Comparison of ENCODE assay signal across 15 cellular contexts in the genomic region with DNA sequence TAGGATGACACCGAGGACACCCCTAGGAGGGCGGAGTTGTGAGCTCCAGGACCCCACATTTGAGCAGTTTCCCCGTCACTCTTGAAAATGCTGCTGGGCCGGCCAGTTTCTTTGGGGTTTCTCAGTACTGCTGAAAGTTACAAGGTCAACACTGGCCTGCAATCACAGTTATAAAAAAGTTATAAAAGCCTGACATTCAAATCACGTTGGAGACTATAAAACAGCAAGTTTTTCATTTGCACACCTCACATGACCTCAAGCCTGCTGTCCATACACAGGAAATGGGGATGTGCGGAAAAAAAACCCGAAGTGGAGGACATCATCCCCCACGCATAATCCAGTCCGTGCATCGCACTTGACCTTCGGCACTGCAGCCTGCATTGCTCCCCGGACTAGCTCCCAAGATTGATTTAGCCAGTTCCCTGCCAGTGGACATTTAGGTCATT. TPM values are rescaled to one million over a fixed set of nuclear protein-coding genes. Genes with fewer than 3 reads are reported as not detected.
DNase-seq lines count a peak whose midpoint lies in the region; ATAC-seq and TF ChIP-seq lines count a peak whose summit lies in the region.
"Had no signal": no experiment of that assay in that cellular context is flagged by ENCODE, and none has a peak within 500 bp of the region (broad histone marks: within the 10 kb centered on the region; RNA-seq: fewer than 3 reads in every experiment).

No MANE protein-coding gene starts in this region.

- H3K27ac ChIP-seq in Peyer's patch (peak overlapping the region in 3 of 4 donors; percentile 75 to 98 (median 95)), cingulate gyrus (ENCODE audit: low read depth, low read length) (peak overlapping the region; percentile 23), lower lobe of right lung (peak overlapping the region; percentile 60), substantia nigra (ENCODE audit: low read depth, low read length, poor library complexity, severe bottlenecking) (peak overlapping the region; percentile 82)
- H3K27ac ChIP-seq: esophagus muscularis mucosa had no signal

- peak overlapping the region in 2 of 4 donors; percentile 0 to 4 for H3K4me3 ChIP-seq in Peyer's patch
- no peak overlapping the region for H3K4me3 ChIP-seq in lower lobe of right lung
- H3K4me3 ChIP-seq: esophagus muscularis mucosa, left lung had no signal

- H3K4me1 ChIP-seq in Peyer's patch (peaks cover 0 to 87% (median 27%) of the 10 kb centered on the region in 4 donors), lower lobe of right lung (peaks cover 83% of the 10 kb centered on the region)

- H3K36me3 ChIP-seq in Peyer's patch (no peaks in the 10 kb centered on the region), lower lobe of right lung (no peaks in the 10 kb centered on the region)
- H3K36me3 ChIP-seq: esophagus muscularis mucosa, left lung had no signal

- intact Hi-C loops in lower lobe of right lung (cut with DNase I), result no loop called here

- H3K27me3 ChIP-seq in Peyer's patch (no peaks in the 10 kb centered on the region), lower lobe of right lung (ENCODE audit: low read depth) (no peaks in the 10 kb centered on the region)
- H3K27me3 ChIP-seq: esophagus muscularis mucosa, left lung had no signal

- ATAC-seq in lower lobe of right lung, result no peak
- ATAC-seq: left lung had no signal

- TF ChIP-seq POLR2A in Peyer's patch (IDR thresholded peaks at IDR 0.05), result peak; percentile 13 to 43

- H3K9me3 ChIP-seq in Peyer's patch (no peaks in the 10 kb centered on the region), lower lobe of right lung (no peaks in the 10 kb centered on the region)
- H3K9me3 ChIP-seq: esophagus muscularis mucosa, left lung had no signal

- DNase-seq in Peyer's patch (peak in 2 of 3 donors; percentile 70 to 80), lower lobe of right lung (no peak), substantia nigra (lab: John Stamatoyannopoulos, UW) (no peak), HuH-7 (ENCODE audit: low spot score) (no peak), 8988T (no peak), NCI-H510A (lab: John Stamatoyannopoulos, UW) (no peak)
- DNase-seq: activated CD4-positive, alpha-beta memory T cell treated with anti-CD3 and anti-CD28 coated beads for 36 hours; amniotic stem cell; EL; GOT3; hippocampal formation; left lung; SHP77 had no signal

- no peak for TF ChIP-seq CTCF in Peyer's patch (IDR thresholded peaks at IDR 0.05)
- TF ChIP-seq CTCF in lower lobe of right lung (IDR thresholded peaks at IDR 0.05), result no peak

RNA-seq across cellular contexts. Expression of a gene that starts 27.0 kb away (rescaled TPM):
- total RNA-seq in Peyer's patch (100 to 1,000 TPM; 353 to 827 (median 464) TPM), lower lobe of right lung (282 TPM)

RNA-seq across cellular contexts. Expression of a gene that starts 43.6 kb away (rescaled TPM):
- total RNA-seq in Peyer's patch, result 10 to 100 TPM; 25.9 to 85.0 (median 38.3) TPM
- total RNA-seq in lower lobe of right lung, result 29.7 TPM

Comparison
In these comparisons a context has a peak if more than half of its experiments do, and no peak if none do; other contexts are left out.
1. DNase-seq: peak in Peyer's patch (2 of 3); none in lower lobe of right lung (single experiment), substantia nigra (0 of 49), HuH-7 (single experiment), 8988T (single experiment) and NCI-H510A (single experiment).
2. H3K27ac ChIP-seq: peak in every context shown above with its lines; median percentile 95 in Peyer's patch; 82 in substantia nigra; 60 in lower lobe of right lung; 23 in cingulate gyrus.